ENCODE assay signal across 8 cellular contexts in the genomic region with DNA sequence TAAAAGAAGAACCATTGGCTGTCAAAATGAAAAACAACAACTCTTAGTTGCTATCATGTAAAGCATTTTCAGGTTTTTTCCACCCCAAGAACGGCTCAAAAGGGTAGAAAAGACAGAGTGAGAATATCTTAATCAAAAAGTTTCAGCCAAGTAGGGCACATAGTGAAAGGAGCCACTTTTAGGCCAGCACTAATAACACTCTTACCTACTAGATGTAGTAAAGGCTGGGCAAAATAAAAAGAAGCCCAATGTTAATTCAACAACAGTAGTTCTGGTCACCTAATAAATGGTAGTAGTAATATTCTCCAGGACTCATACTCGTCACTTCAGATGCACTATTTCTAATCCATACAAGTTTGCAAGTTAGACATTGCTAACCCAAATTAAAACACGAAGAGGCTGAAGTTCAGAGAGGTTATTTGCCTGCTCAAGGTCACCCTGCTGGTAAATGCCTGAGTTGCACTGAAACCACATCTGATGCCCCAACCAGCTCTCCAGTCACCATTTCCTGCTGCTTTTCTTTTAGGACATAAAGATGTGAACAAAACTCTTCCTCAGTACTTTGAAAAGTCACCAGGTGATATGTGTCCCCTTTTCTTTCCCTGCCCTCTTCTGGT. TPM values are rescaled to one million over a fixed set of nuclear protein-coding genes. Genes with fewer than 3 reads are reported as not detected.
DNase-seq lines count a peak whose midpoint lies in the region; ATAC-seq, FAIRE-seq and TF ChIP-seq lines count a peak whose summit lies in the region.
"Had no signal": no experiment of that assay in that cellular context is flagged by ENCODE, and none has a peak within 500 bp of the region (broad histone marks: within the 10 kb centered on the region; RNA-seq: fewer than 3 reads in every experiment).

No MANE protein-coding gene starts in this region.

- no peak overlapping the region for H2BK12ac ChIP-seq in neuronal stem cell (ENCODE audit: low read length)

- H3K4me2 ChIP-seq in astrocyte (ENCODE audit: low read length): no peak overlapping the region
- H3K4me2 ChIP-seq in neuronal stem cell (ENCODE audit: insufficient read depth, low read length, poor library complexity, severe bottlenecking): no peak overlapping the region

- H3K4me1 Mint-ChIP-seq in astrocyte (ENCODE audit: low read depth, unreplicated experiment): peaks cover 37% of the 10 kb centered on the region

- no peak overlapping the region for H2AK5ac ChIP-seq in neuronal stem cell (ENCODE audit: low read depth, low read length)

- H3K27ac Mint-ChIP-seq in astrocyte (ENCODE audit: unreplicated experiment): no peak overlapping the region

- H2AFZ ChIP-seq in astrocyte (ENCODE audit: low read depth, low read length) (no peak overlapping the region), neuronal stem cell (ENCODE audit: low read length) (no peak overlapping the region)

- H3K36me3 ChIP-seq in astrocyte (ENCODE audit: insufficient read depth, low read length): no peaks in the 10 kb centered on the region
- no peaks in the 10 kb centered on the region for H3K36me3 ChIP-seq in spleen
- no peaks in the 10 kb centered on the region for H3K36me3 ChIP-seq in neuronal stem cell (replicated peaks in 1 of 2; ENCODE audit: control insufficient read depth in 2 of 2, insufficient read depth in 2 of 2, low read length in 2 of 2)
- H3K36me3 ChIP-seq: neutrophil had no signal

- no peak for TF ChIP-seq POLR2A in GM12892 (IDR thresholded peaks at IDR 0.05; ENCODE audit: low read depth, low read length)
- TF ChIP-seq POLR2A in spleen (IDR thresholded peaks at IDR 0.05): no peak

- intact Hi-C loops in spleen (cut with DNase I; ENCODE audit: low total_unique reads): no loop called here

- no peaks in the 10 kb centered on the region for H3K9me3 ChIP-seq in astrocyte (ENCODE audit: insufficient read depth, low read depth, low read length)
- no peaks in the 10 kb centered on the region for H3K9me3 ChIP-seq in spleen
- no peaks in the 10 kb centered on the region for H3K9me3 ChIP-seq in neuronal stem cell (replicated peaks in 1 of 2; ENCODE audit: control insufficient read depth in 2 of 2, insufficient read depth in 1 of 2, low read depth in 1 of 2, low read length in 2 of 2)
- H3K9me3 ChIP-seq: neutrophil had no signal

- H3K23ac ChIP-seq in neuronal stem cell (ENCODE audit: low read depth, low read length, poor library complexity): no peak overlapping the region

- peak; percentile 77 for ATAC-seq in GM21526 (IDR thresholded peaks at IDR 0.05; ENCODE audit: low FRiP score, unreplicated experiment)
- peak; percentile 89 for ATAC-seq in HG03521 (IDR thresholded peaks at IDR 0.05; ENCODE audit: unreplicated experiment)

- no peak overlapping the region for H3K14ac ChIP-seq in neuronal stem cell (ENCODE audit: low read length)

- peaks cover 100% of the 10 kb centered on the region for H3K79me2 ChIP-seq in astrocyte (ENCODE audit: insufficient read depth, low read length)

- 58 to 68% (median 66%) methylated on average over 3 of the region's 3 CpGs for WGBS in spleen, 5 donors
- WGBS in neuronal stem cell (ENCODE audit: extremely low coverage in 2 of 2, insufficient read length in 2 of 2, insufficient replicate concordance in 1 of 2), 2 donors: no CpG with 5 or more reads among the region's 3 CpGs

- H3K79me1 ChIP-seq in neuronal stem cell (ENCODE audit: low read depth, low read length): no peaks in the 10 kb centered on the region

- no peak overlapping the region for H4K91ac ChIP-seq in neuronal stem cell (ENCODE audit: low read depth, low read length, poor library complexity)

- no peak for DNase-seq in GM12892 (ENCODE audit: insufficient read length)
- no peak for DNase-seq in astrocyte (ENCODE audit: low read depth)
- DNase-seq in spleen: no peak
- DNase-seq in amygdala (lab: John Stamatoyannopoulos, UW): no peak
- DNase-seq in neuronal stem cell (ENCODE audit: low spot score): no peak

- peaks cover 91% of the 10 kb centered on the region for H4K20me1 ChIP-seq in astrocyte (ENCODE audit: insufficient read depth, low read length)

- no peak overlapping the region for H2BK5ac ChIP-seq in neuronal stem cell (ENCODE audit: low read length)

- H3K4me1 ChIP-seq in astrocyte (ENCODE audit: insufficient read depth, low read length) (peaks cover 10% of the 10 kb centered on the region), spleen (peaks cover 5 to 34% (median 20%) of the 10 kb centered on the region in 6 donors), neuronal stem cell (ENCODE audit: control insufficient read depth in 2 of 2, insufficient read depth in 1 of 2, low read depth in 1 of 2, low read length in 2 of 2) (peaks cover under 1 to 3% of the 10 kb centered on the region in 2 donors)

- H3K4me3 ChIP-seq in astrocyte (ENCODE audit: insufficient read depth, low read depth, low read length): no peak overlapping the region
- H3K4me3 ChIP-seq in spleen: no peak overlapping the region
- H3K4me3 ChIP-seq in neuronal stem cell (ENCODE audit: low read length in 2 of 2): no peak overlapping the region

- no peaks in the 10 kb centered on the region for H3K9me3 Mint-ChIP-seq in astrocyte (ENCODE audit: unreplicated experiment)

- no peak overlapping the region for H2BK15ac ChIP-seq in neuronal stem cell (ENCODE audit: low read length)

- H3K27me3 ChIP-seq in astrocyte (ENCODE audit: insufficient read depth, low read length) (no peaks in the 10 kb centered on the region), spleen (replicated peaks in 1 of 7) (no peaks in the 10 kb centered on the region), neuronal stem cell (ENCODE audit: control insufficient read depth in 3 of 3, insufficient read depth in 3 of 3, low read depth in 1 of 3, low read length in 3 of 3) (no peaks in the 10 kb centered on the region)
- H3K27me3 ChIP-seq: neutrophil had no signal

- H4K8ac ChIP-seq in neuronal stem cell (ENCODE audit: low read depth, low read length): no peak overlapping the region

- H3K4ac ChIP-seq in neuronal stem cell (ENCODE audit: low read length): no peak overlapping the region

- H3K27ac ChIP-seq in astrocyte (ENCODE audit: low read depth, low read length) (no peak overlapping the region), spleen (no peak overlapping the region), neuronal stem cell (replicated peaks; ENCODE audit: low read length) (no peak overlapping the region)
- H3K27ac ChIP-seq: neutrophil had no signal

- H3K18ac ChIP-seq in neuronal stem cell (ENCODE audit: low read length): no peak overlapping the region

- H3K27me3 Mint-ChIP-seq in astrocyte (ENCODE audit: low read depth, unreplicated experiment): no peaks in the 10 kb centered on the region

- H2BK120ac ChIP-seq in neuronal stem cell (ENCODE audit: low read depth, low read length): no peak overlapping the region

- FAIRE-seq in GM12892 (lab: Jason Lieb, UNC) (peak; percentile 51), astrocyte (lab: Jason Lieb, UNC) (no peak)

- TF ChIP-seq CTCF in astrocyte (IDR thresholded peaks at IDR 0.05; ENCODE audit: insufficient read depth, low read depth, low read length): peak; percentile 20
- peak in 8 of 11 experiments; percentile 15 to 47 (median 29) for TF ChIP-seq CTCF in spleen (IDR thresholded peaks at IDR 0.05 in 8 of 11, conservative IDR thresholded peaks at IDR 0.05 in 3 of 11)

- H3K9ac ChIP-seq in astrocyte (ENCODE audit: low read length) (no peak overlapping the region), neuronal stem cell (ENCODE audit: low read depth, low read length, poor library complexity) (no peak overlapping the region)

- H3K36me3 Mint-ChIP-seq in astrocyte (ENCODE audit: low read depth, unreplicated experiment): no peaks in the 10 kb centered on the region

- H3K4me3 Mint-ChIP-seq in astrocyte (ENCODE audit: unreplicated experiment): no peak overlapping the region

RNA-seq across cellular contexts. Expression of a gene that starts 7.5 kb away (rescaled TPM):
- polyA plus RNA-seq in GM12892 (2012; ENCODE audit: missing spikeins): 14.4 TPM
- total RNA-seq in astrocyte (51.5 and 53.7 TPM in 2 replicates), spleen (10 to 100 TPM; 19.7 to 44.8 (median 33.7) TPM)
- polyA plus RNA-seq in spleen: 1 to 10 TPM; 5.5 to 8.1 (median 5.9) TPM
- 20.5 TPM for polyA plus RNA-seq in neuronal stem cell (2013, experiment 1 of 2)
- polyA plus RNA-seq in neuronal stem cell (2013, experiment 2 of 2): 20.5 TPM
